1 cellular context compared by ENCODE assay signal in the genomic region with DNA sequence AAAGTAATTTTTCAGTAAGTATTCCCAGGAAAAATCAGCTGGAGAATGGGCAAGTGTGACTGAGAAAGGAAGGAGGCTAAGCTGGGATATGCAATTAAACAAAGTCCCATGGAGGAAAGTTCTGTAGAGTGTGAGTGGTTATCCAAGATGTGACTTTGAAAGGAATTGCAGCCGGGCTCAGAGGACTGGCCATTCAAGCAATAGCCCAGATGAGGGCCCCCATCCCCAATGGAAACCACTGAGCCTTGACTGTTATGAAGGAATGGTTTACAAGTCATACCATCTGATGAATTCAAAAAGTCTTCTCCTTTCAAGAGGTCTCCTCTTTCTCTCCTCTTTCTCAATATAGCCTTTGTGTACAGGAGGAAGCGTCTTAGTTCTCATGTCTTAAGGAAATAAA.
TF ChIP-seq lines count a peak whose summit lies in the region.

No MANE protein-coding gene starts in this region.

TF ChIP-seq in K562, 482 proteins besides CTCF, POLR2A, EP300 and RAD21:
- TF ChIP-seq ZBTB7A (IDR thresholded peaks at IDR 0.05; ENCODE audit: borderline replicate concordance, control insufficient read depth, low read depth, low read length) = no peak
- no peak for TF ChIP-seq ZNF717 (CRISPR knock-in tag; IDR thresholded peaks at IDR 0.05)
- TF ChIP-seq HDAC8 (tag; IDR thresholded peaks at IDR 0.05) = no peak
- TF ChIP-seq, protein P1, sequence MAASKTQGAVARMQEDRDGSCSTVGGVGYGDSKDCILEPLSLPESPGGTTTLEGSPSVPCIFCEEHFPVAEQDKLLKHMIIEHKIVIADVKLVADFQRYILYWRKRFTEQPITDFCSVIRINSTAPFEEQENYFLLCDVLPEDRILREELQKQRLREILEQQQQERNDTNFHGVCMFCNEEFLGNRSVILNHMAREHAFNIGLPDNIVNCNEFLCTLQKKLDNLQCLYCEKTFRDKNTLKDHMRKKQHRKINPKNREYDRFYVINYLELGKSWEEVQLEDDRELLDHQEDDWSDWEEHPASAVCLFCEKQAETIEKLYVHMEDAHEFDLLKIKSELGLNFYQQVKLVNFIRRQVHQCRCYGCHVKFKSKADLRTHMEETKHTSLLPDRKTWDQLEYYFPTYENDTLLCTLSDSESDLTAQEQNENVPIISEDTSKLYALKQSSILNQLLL (CRISPR knock-in tag; IDR thresholded peaks at IDR 0.05; ENCODE audit: borderline replicate concordance) = no peak
- TF ChIP-seq ZNF583 (CRISPR knock-in tag; IDR thresholded peaks at IDR 0.05) = no peak
- no peak for TF ChIP-seq DIDO1 (tag; IDR thresholded peaks at IDR 0.05; ENCODE audit: low read depth)
- TF ChIP-seq CBX1 (IDR thresholded peaks at IDR 0.05; ENCODE audit: low read depth) = no peak
- no peak for TF ChIP-seq SETDB1 (IDR thresholded peaks at IDR 0.05; ENCODE audit: low read length)
- TF ChIP-seq FOXP1 (CRISPR knock-in tag; IDR thresholded peaks at IDR 0.05) = no peak
- no peak for TF ChIP-seq ATF7 (IDR thresholded peaks at IDR 0.05)
- TF ChIP-seq RHOXF2B (CRISPR knock-in tag; conservative IDR thresholded peaks at IDR 0.05) = no peak
- TF ChIP-seq, protein P2, sequence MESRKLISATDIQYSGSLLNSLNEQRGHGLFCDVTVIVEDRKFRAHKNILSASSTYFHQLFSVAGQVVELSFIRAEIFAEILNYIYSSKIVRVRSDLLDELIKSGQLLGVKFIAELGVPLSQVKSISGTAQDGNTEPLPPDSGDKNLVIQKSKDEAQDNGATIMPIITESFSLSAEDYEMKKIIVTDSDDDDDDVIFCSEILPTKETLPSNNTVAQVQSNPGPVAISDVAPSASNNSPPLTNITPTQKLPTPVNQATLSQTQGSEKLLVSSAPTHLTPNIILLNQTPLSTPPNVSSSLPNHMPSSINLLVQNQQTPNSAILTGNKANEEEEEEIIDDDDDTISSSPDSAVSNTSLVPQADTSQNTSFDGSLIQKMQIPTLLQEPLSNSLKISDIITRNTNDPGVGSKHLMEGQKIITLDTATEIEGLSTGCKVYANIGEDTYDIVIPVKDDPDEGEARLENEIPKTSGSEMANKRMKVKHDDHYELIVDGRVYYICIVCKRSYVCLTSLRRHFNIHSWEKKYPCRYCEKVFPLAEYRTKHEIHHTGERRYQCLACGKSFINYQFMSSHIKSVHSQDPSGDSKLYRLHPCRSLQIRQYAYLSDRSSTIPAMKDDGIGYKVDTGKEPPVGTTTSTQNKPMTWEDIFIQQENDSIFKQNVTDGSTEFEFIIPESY (CRISPR knock-in tag; IDR thresholded peaks at IDR 0.05) = no peak
- no peak for TF ChIP-seq ZNF23 (CRISPR knock-in tag; IDR thresholded peaks at IDR 0.05)
- no peak for TF ChIP-seq CBFA2T3 (IDR thresholded peaks at IDR 0.05)
